In the genomic region with DNA sequence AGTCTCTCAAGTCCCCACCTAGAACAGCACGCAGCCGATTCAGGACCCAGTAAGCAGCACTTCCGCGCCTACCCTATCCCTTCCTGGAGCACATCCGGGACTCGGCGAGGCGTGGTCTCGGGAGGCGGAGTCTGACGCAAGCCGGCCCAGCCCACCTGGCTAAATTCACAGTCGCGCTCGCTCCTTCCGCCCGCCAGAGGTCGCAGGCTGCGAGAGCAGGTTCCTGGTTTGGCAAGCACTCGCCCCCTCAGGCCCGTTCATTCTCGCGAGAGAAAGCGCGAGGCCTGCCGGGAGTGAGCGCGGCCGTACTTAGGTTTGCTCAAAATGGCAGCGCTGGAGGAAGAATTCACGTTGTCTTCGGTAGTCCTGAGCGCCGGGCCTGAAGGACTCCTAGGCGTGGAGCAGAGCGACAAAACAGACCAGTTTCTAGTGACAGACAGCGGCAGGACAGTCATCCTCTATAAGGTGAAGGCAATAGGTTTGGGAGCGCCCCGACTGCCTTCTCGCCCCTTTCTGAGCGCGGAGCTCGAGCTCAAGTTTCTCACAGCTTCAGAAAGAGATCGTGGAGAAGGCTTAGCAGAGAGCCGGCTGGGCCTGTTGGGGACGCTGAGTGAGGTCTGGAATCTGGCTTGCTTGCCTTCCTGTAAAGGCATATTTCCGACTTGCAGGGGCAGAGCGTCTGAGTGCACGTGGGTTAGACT, we compare ENCODE assay signal across 1 cellular context.
A peak's percentile ranks its signal among the peaks of the same experiment; 100 is the strongest.
TF ChIP-seq lines count a peak whose summit lies in the region.

A gene (plus strand): TSS at position 313 of the 701 bp plus-strand sequence. CDS start 12 bp downstream, at position 325.

TF ChIP-seq in liver, 16 proteins besides CTCF, POLR2A, EP300 and RAD21 (continued from another document):
- TF ChIP-seq, protein P1, sequence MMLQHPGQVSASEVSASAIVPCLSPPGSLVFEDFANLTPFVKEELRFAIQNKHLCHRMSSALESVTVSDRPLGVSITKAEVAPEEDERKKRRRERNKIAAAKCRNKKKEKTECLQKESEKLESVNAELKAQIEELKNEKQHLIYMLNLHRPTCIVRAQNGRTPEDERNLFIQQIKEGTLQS (IDR thresholded peaks at IDR 0.05) = peak; percentile 72
- TF ChIP-seq HNF4A (conservative IDR thresholded peaks at IDR 0.05) = peak in 1 of 2 donors; percentile 37
- TF ChIP-seq YY1 (IDR thresholded peaks at IDR 0.05) = peak; percentile 99
- TF ChIP-seq, protein P2, sequence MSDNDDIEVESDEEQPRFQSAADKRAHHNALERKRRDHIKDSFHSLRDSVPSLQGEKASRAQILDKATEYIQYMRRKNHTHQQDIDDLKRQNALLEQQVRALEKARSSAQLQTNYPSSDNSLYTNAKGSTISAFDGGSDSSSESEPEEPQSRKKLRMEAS (IDR thresholded peaks at IDR 0.05) = peak; percentile 85
- peak; percentile 57 to 84 for TF ChIP-seq GABPA (IDR thresholded peaks at IDR 0.05 in 1 of 2, conservative IDR thresholded peaks at IDR 0.05 in 1 of 2)
- TF ChIP-seq JUND (IDR thresholded peaks at IDR 0.05) = peak; percentile 11 to 54
- peak; percentile 91 for TF ChIP-seq TAF1 (conservative IDR thresholded peaks at IDR 0.05)
- TF ChIP-seq FOXA1 (IDR thresholded peaks at IDR 0.05) = peak; percentile 32
- no peak for TF ChIP-seq HNF4G (IDR thresholded peaks at IDR 0.05)
- peak; percentile 25 for TF ChIP-seq NR2F2 (IDR thresholded peaks at IDR 0.05)
- TF ChIP-seq SP1 (IDR thresholded peaks at IDR 0.05) = peak; percentile 83
